In the genomic region with DNA sequence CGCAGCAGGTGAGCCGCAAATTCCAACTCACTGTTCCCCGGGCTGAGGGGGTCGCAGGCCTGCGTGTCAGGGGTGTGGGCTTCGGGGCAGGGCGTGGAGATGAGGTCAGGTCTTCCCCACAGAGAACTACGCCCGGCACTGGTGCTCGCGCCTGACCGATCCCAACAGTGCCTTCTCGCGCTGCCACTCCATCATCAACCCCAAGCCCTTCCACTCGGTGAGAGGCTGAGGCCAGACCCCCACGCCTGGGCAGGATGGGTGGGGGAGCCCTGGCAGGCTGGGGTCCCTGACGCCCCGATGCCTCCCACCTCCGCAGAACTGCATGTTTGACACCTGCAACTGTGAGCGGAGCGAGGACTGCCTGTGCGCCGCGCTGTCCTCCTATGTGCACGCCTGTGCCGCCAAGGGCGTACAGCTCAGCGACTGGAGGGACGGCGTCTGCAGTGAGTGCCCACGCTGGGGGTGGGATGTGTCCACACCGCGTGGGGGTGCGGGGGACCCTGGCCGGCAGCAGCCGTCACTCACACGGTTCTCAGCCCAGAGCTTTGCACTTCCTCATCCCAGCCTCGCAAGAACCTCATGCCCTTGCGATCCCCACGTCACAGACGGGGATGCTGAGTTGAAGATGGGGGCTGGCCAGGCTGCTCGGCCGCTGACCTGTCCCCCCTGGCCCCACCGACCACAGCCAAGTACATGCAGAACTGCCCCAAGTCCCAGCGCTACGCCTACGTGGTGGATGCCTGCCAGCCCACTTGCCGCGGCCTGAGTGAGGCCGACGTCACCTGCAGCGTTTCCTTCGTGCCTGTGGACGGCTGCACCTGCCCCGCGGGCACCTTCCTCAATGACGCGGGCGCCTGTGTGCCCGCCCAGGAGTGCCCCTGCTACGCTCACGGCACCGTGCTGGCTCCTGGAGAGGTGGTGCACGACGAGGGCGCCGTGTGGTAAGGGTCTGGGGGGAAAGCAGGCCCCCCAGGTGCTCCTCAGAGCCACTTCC, we compare ENCODE assay signal across 1 cellular context.
TF ChIP-seq lines count a peak whose summit lies in the region.

No MANE protein-coding gene starts in this region.

TF ChIP-seq in H1, 55 proteins besides CTCF, POLR2A, EP300 and RAD21:
- TF ChIP-seq RBBP5 (IDR thresholded peaks at IDR 0.05; ENCODE audit: borderline replicate concordance, low read depth, low read length) (no peak), KDM1A (IDR thresholded peaks at IDR 0.05; ENCODE audit: borderline replicate concordance, low read length) (no peak), SIX5 (IDR thresholded peaks at IDR 0.05; ENCODE audit: low read depth, low read length) (no peak)
